ENCODE assay signal across 24 cellular contexts in the genomic region with DNA sequence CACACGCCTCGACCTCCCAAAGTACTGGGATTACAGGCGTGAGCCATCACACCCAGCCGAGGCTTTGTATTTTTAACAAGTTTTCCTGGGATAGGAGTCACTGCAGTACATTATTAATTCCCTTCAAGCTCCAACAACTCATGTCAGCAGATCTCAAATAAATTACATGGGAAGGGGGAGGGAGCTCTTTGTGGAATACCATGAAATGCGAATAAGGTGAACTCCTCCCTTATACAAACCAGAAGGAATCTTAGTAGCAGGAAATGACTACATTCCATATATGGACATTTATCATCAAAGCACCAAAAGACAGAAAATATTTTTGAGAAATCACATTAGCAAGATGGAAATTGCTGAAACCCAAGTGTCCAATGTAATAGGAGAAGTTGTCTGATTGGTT. TPM values are rescaled to one million over a fixed set of nuclear protein-coding genes. Genes with fewer than 3 reads are reported as not detected.
DNase-seq lines count a peak whose midpoint lies in the region; ATAC-seq and TF ChIP-seq lines count a peak whose summit lies in the region.
"Had no signal": no experiment of that assay in that cellular context is flagged by ENCODE, and none has a peak within 500 bp of the region (broad histone marks: within the 10 kb centered on the region; RNA-seq: fewer than 3 reads in every experiment).

No MANE protein-coding gene starts in this region.

- H3K36me3 ChIP-seq in HEK293 (ENCODE audit: control insufficient read depth in 2 of 2, insufficient read depth in 1 of 2, low read length in 2 of 2) (peaks cover 0 to 39% of the 10 kb centered on the region in 2 experiments; a peak in 2 of 3 replicates), mesenchymal stem cell (ENCODE audit: control insufficient read depth in 1 of 2, insufficient read depth in 2 of 2, low read depth in 1 of 2, low read length in 2 of 2) (peaks cover 0 to 34% of the 10 kb centered on the region in 2 experiments), suprapubic skin (peaks cover 17% of the 10 kb centered on the region)

- peak; percentile 63 for DNase-seq in A172 (ENCODE audit: low spot score)
- DNase-seq in astrocyte of the hippocampus (ENCODE audit: low read depth, low spot score) = peak; percentile 63
- no peak for DNase-seq in mesenchymal stem cell
- no peak for DNase-seq in activated CD8-positive, alpha-beta memory T cell treated with anti-CD3 and anti-CD28 coated beads, Interleukin-2, amount 10 ng/mL, durations not matched to agents 7 days and 5 days
- no peak for DNase-seq in suprapubic skin (ENCODE audit: low spot score in 2 of 2)
- no peak for DNase-seq in iPS-NIHi7 (ENCODE audit: extremely low spot score)
- DNase-seq in immature natural killer cell = no peak
- DNase-seq: activated CD8-positive, alpha-beta T cell treated with anti-CD3 and anti-CD28 coated beads for 36 hours; activated naive CD8-positive, alpha-beta T cell treated with anti-CD3 and anti-CD28 coated beads for 36 hours; activated T-cell treated with anti-CD3 and anti-CD28 coated beads, Interleukin-2, amount 50 U/mL, for 4 hours; CD8-positive, alpha-beta T cell; esophagus squamous epithelium; MG63; midbrain; NCI-H1436 treated with DMSO at 0.1 percent for 48 hours; NCI-H2171; SHP77 treated with DMSO at 0.1 percent for 48 hours; stimulated activated naive CD8-positive, alpha-beta T cell treated with anti-CD3 and anti-CD28 coated beads, Interleukin-15, amount 100 ng/mL, for 72 hours; T-helper 2 cell had no signal

- no peak overlapping the region for H3K23ac ChIP-seq in mesenchymal stem cell (ENCODE audit: low read length in 2 of 2)

- no peak overlapping the region for H2BK5ac ChIP-seq in mesenchymal stem cell (ENCODE audit: low read depth, low read length, poor library complexity, severe bottlenecking)

- H3K79me1 ChIP-seq in mesenchymal stem cell (replicated peaks; ENCODE audit: low read length, poor library complexity, severe bottlenecking) = peaks cover 4% of the 10 kb centered on the region

- H3K4me1 Mint-ChIP-seq in activated CD8-positive, alpha-beta memory T cell treated with anti-CD3 and anti-CD28 coated beads, Interleukin-2, amount 10 ng/mL, durations not matched to agents 7 days and 5 days = peaks cover 24% of the 10 kb centered on the region
- H3K4me1 Mint-ChIP-seq in immature natural killer cell = peaks cover 21 to 25% of the 10 kb centered on the region in 2 donors

- no peak overlapping the region for H3K4me2 ChIP-seq in mesenchymal stem cell (ENCODE audit: low read length, poor library complexity, severe bottlenecking)

- H2BK12ac ChIP-seq in mesenchymal stem cell (ENCODE audit: low read length in 2 of 2) = no peak overlapping the region

- no peak for TF ChIP-seq EP300 in suprapubic skin (IDR thresholded peaks at IDR 0.05)

- no peaks in the 10 kb centered on the region for H3K27me3 Mint-ChIP-seq in activated CD8-positive, alpha-beta memory T cell treated with anti-CD3 and anti-CD28 coated beads, Interleukin-2, amount 10 ng/mL, durations not matched to agents 7 days and 5 days
- peaks cover 6 to 11% (median 6%) of the 10 kb centered on the region in 3 donors for H3K27me3 Mint-ChIP-seq in immature natural killer cell (ENCODE audit: low read depth in 3 of 3)
- H3K27me3 Mint-ChIP-seq: activated CD8-positive, alpha-beta T cell treated with anti-CD3 and anti-CD28 coated beads for 36 hours; activated naive CD8-positive, alpha-beta T cell treated with anti-CD3 and anti-CD28 coated beads for 36 hours; stimulated activated naive CD8-positive, alpha-beta T cell treated with anti-CD3 and anti-CD28 coated beads, Interleukin-15, amount 100 ng/mL, for 72 hours had no signal

- CTCF ChIA-PET in HEK293 (lab: Yijun Ruan, JAX) = interaction anchor here (0.8 kb wide), 1 partner anchor 120 kb away, joined by 3 read pairs; no protein-coding TSS in a partner anchor
- CTCF ChIA-PET in activated CD8-positive, alpha-beta memory T cell treated with anti-CD3 and anti-CD28 coated beads, Interleukin-2, amount 10 ng/mL, durations not matched to agents 7 days and 5 days (lab: Charles Lee) = interaction anchor here (12.4 kb wide), 1 partner anchor 78 kb away, joined by 168 read pairs; a partner anchor contains a TSS

- no peak overlapping the region for H2BK120ac ChIP-seq in mesenchymal stem cell (ENCODE audit: low read depth, low read length)

- no peak overlapping the region for H3K27ac Mint-ChIP-seq in activated CD8-positive, alpha-beta memory T cell treated with anti-CD3 and anti-CD28 coated beads, Interleukin-2, amount 10 ng/mL, durations not matched to agents 7 days and 5 days
- H3K27ac Mint-ChIP-seq in immature natural killer cell = no peak overlapping the region
- H3K27ac Mint-ChIP-seq: activated CD8-positive, alpha-beta T cell treated with anti-CD3 and anti-CD28 coated beads for 36 hours; activated naive CD8-positive, alpha-beta T cell treated with anti-CD3 and anti-CD28 coated beads for 36 hours; CD8-positive, alpha-beta T cell; stimulated activated naive CD8-positive, alpha-beta T cell treated with anti-CD3 and anti-CD28 coated beads, Interleukin-15, amount 100 ng/mL, for 72 hours had no signal

- no peak overlapping the region for H3K4me3 Mint-ChIP-seq in activated CD8-positive, alpha-beta memory T cell treated with anti-CD3 and anti-CD28 coated beads, Interleukin-2, amount 10 ng/mL, durations not matched to agents 7 days and 5 days
- no peak overlapping the region for H3K4me3 Mint-ChIP-seq in immature natural killer cell
- H3K4me3 Mint-ChIP-seq: activated CD8-positive, alpha-beta T cell treated with anti-CD3 and anti-CD28 coated beads for 36 hours; activated naive CD8-positive, alpha-beta T cell treated with anti-CD3 and anti-CD28 coated beads for 36 hours; activated T-cell treated with anti-CD3 and anti-CD28 coated beads, Interleukin-2, amount 50 U/mL, for 4 hours; stimulated activated naive CD8-positive, alpha-beta T cell treated with anti-CD3 and anti-CD28 coated beads, Interleukin-15, amount 100 ng/mL, for 72 hours; WTC11 had no signal

- WGBS in mesenchymal stem cell = 93% methylated on average over 2 of the region's 5 CpGs
- 65% methylated on average over 4 of the region's 5 CpGs for WGBS in suprapubic skin

- H3K4me3 ChIP-seq in HEK293 (ENCODE audit: low read depth, low read length) = no peak overlapping the region
- no peak overlapping the region for H3K4me3 ChIP-seq in mesenchymal stem cell (ENCODE audit: insufficient read depth in 1 of 2, low read depth in 1 of 2, low read length in 2 of 2)
- no peak overlapping the region for H3K4me3 ChIP-seq in suprapubic skin
- H3K4me3 ChIP-seq: esophagus squamous epithelium, MG63 had no signal

- no peak for ATAC-seq in activated CD8-positive, alpha-beta memory T cell treated with anti-CD3 and anti-CD28 coated beads, Interleukin-2, amount 10 ng/mL, durations not matched to agents 7 days and 5 days
- ATAC-seq: activated CD8-positive, alpha-beta T cell treated with anti-CD3 and anti-CD28 coated beads for 36 hours; activated T-cell treated with anti-CD3 and anti-CD28 coated beads, Interleukin-2, amount 50 U/mL, for 4 hours; CD8-positive, alpha-beta T cell; HepG2; sciatic nerve; stimulated activated naive CD8-positive, alpha-beta T cell treated with anti-CD3 and anti-CD28 coated beads, Interleukin-15, amount 100 ng/mL, for 72 hours; WTC11 had no signal

- H3K4me1 ChIP-seq in HEK293 (ENCODE audit: control insufficient read depth, insufficient read depth, low read length) = no peaks in the 10 kb centered on the region; the same call in 1 of the 2 replicates
- H3K4me1 ChIP-seq in mesenchymal stem cell (ENCODE audit: control insufficient read depth, insufficient read depth, low read depth, low read length) = peaks cover 12% of the 10 kb centered on the region
- H3K4me1 ChIP-seq in suprapubic skin = peaks cover 21% of the 10 kb centered on the region

- H3K27ac ChIP-seq in HEK293 (ENCODE audit: extremely low read depth, low read depth, low read length) = no peak overlapping the region
- peak overlapping the region; percentile 75 for H3K27ac ChIP-seq in mesenchymal stem cell (ENCODE audit: low read length, poor library complexity, severe bottlenecking)
- H3K27ac ChIP-seq in suprapubic skin = no peak overlapping the region

- no peak overlapping the region for H3K18ac ChIP-seq in mesenchymal stem cell (ENCODE audit: low read depth in 1 of 2, low read length in 2 of 2)

- no peaks in the 10 kb centered on the region for H3K27me3 ChIP-seq in mesenchymal stem cell (ENCODE audit: control insufficient read depth in 1 of 2, insufficient read depth in 1 of 2, low read length in 2 of 2)
- H3K27me3 ChIP-seq in suprapubic skin = no peaks in the 10 kb centered on the region
- H3K27me3 ChIP-seq: esophagus squamous epithelium, MG63 had no signal

- H3K9me3 ChIP-seq in HEK293 (ENCODE audit: control insufficient read depth, insufficient read depth, low read depth, low read length) = no peaks in the 10 kb centered on the region
- H3K9me3 ChIP-seq in mesenchymal stem cell (ENCODE audit: control insufficient read depth, low read length) = no peaks in the 10 kb centered on the region
- H3K9me3 ChIP-seq in suprapubic skin = no peaks in the 10 kb centered on the region
- H3K9me3 ChIP-seq: esophagus squamous epithelium, MG63 had no signal

- no peak overlapping the region for H3K14ac ChIP-seq in mesenchymal stem cell (ENCODE audit: low read length in 2 of 2)

- H2AFZ ChIP-seq in mesenchymal stem cell (ENCODE audit: low read depth, low read length) = no peak overlapping the region

- H3K36me3 Mint-ChIP-seq in activated CD8-positive, alpha-beta memory T cell treated with anti-CD3 and anti-CD28 coated beads, Interleukin-2, amount 10 ng/mL, durations not matched to agents 7 days and 5 days = peaks cover 17% of the 10 kb centered on the region
- H3K36me3 Mint-ChIP-seq in immature natural killer cell = peaks cover 4 to 14% (median 5%) of the 10 kb centered on the region in 3 donors

- H3K9ac ChIP-seq in mesenchymal stem cell (ENCODE audit: low read length) = no peak overlapping the region

- H2AK5ac ChIP-seq in mesenchymal stem cell (ENCODE audit: low read length, severe bottlenecking) = peak overlapping the region; percentile 98

- H3K4ac ChIP-seq in mesenchymal stem cell (ENCODE audit: low read depth in 1 of 2, low read length in 2 of 2) = no peak overlapping the region

- H4K8ac ChIP-seq in mesenchymal stem cell (ENCODE audit: low read length) = no peak overlapping the region

- H4K91ac ChIP-seq in mesenchymal stem cell (ENCODE audit: low read length) = no peak overlapping the region

- TF ChIP-seq POLR2A in suprapubic skin (IDR thresholded peaks at IDR 0.05) = no peak

- no peaks in the 10 kb centered on the region for H3K9me3 Mint-ChIP-seq in activated CD8-positive, alpha-beta memory T cell treated with anti-CD3 and anti-CD28 coated beads, Interleukin-2, amount 10 ng/mL, durations not matched to agents 7 days and 5 days (ENCODE audit: low read depth)
- H3K9me3 Mint-ChIP-seq in immature natural killer cell = no peaks in the 10 kb centered on the region
- H3K9me3 Mint-ChIP-seq: activated CD8-positive, alpha-beta T cell treated with anti-CD3 and anti-CD28 coated beads for 36 hours; activated naive CD8-positive, alpha-beta T cell treated with anti-CD3 and anti-CD28 coated beads for 36 hours; activated T-cell treated with anti-CD3 and anti-CD28 coated beads, Interleukin-2, amount 50 U/mL, for 4 hours; CD8-positive, alpha-beta T cell; stimulated activated naive CD8-positive, alpha-beta T cell treated with anti-CD3 and anti-CD28 coated beads, Interleukin-15, amount 100 ng/mL, for 72 hours; WTC11 had no signal

- no peak for TF ChIP-seq CTCF in HEK293 (tag by site-specific recombination; IDR thresholded peaks at IDR 0.05)
- TF ChIP-seq CTCF in suprapubic skin (IDR thresholded peaks at IDR 0.05) = no peak

- H2BK15ac ChIP-seq in mesenchymal stem cell (ENCODE audit: low read depth, poor library complexity, severe bottlenecking) = no peak overlapping the region

- POLR2A ChIA-PET in HEK293 (lab: Yijun Ruan, JAX) = no interaction called here

RNA-seq across cellular contexts. Expression of a gene that starts 2.9 kb away (rescaled TPM):
- total RNA-seq in A172 (2014; rRNA removed; shearing (Covaris generic)) = 150 and 151 TPM in 2 replicates
- polyA plus RNA-seq in mesenchymal stem cell (2013, experiment 1 of 2) = 40.8 TPM
- 38.6 TPM for polyA plus RNA-seq in mesenchymal stem cell (2013, experiment 2 of 2)
- 10 to 100 TPM; 59.4 to 64.6 TPM for total RNA-seq in activated CD8-positive, alpha-beta memory T cell treated with anti-CD3 and anti-CD28 coated beads, Interleukin-2, amount 10 ng/mL, durations not matched to agents 7 days and 5 days
- 10 to 100 TPM; 56.5 to 86.7 (median 75.2) TPM for total RNA-seq in suprapubic skin
- 10 to 100 TPM; 32.4 to 60.6 (median 45.7) TPM for polyA plus RNA-seq in immature natural killer cell

RNA-seq across cellular contexts. Expression of a gene that starts 3.0 kb away (rescaled TPM):
- total RNA-seq in A172 (2014; rRNA removed; shearing (Covaris generic)) = not detected in 2 replicates
- polyA plus RNA-seq in mesenchymal stem cell (2013, experiment 1 of 2) = 0.10 TPM
- 0.08 TPM for polyA plus RNA-seq in mesenchymal stem cell (2013, experiment 2 of 2)
- under 1 TPM; 0.16 to 0.26 TPM for total RNA-seq in activated CD8-positive, alpha-beta memory T cell treated with anti-CD3 and anti-CD28 coated beads, Interleukin-2, amount 10 ng/mL, durations not matched to agents 7 days and 5 days
- total RNA-seq in suprapubic skin = under 1 TPM in 3 of 4 donors, not detected in 1; 0.18 to 0.97 (median 0.30) TPM
- polyA plus RNA-seq in immature natural killer cell = not detected
- total RNA-seq: Daoy had no signal

Comparison
In these comparisons a context has a peak if more than half of its experiments do, and no peak if none do; other contexts are left out.
1. DNase-seq: peak in A172 (single experiment) and astrocyte of the hippocampus (single experiment); none in mesenchymal stem cell (single experiment), activated CD8-positive, alpha-beta memory T cell treated with anti-CD3 and anti-CD28 coated beads, Interleukin-2, amount 10 ng/mL, durations not matched to agents 7 days and 5 days (single experiment), suprapubic skin (0 of 2), iPS-NIHi7 (single experiment) and immature natural killer cell (0 of 3).